ENCODE assay signal across 9 cellular contexts in the genomic region with DNA sequence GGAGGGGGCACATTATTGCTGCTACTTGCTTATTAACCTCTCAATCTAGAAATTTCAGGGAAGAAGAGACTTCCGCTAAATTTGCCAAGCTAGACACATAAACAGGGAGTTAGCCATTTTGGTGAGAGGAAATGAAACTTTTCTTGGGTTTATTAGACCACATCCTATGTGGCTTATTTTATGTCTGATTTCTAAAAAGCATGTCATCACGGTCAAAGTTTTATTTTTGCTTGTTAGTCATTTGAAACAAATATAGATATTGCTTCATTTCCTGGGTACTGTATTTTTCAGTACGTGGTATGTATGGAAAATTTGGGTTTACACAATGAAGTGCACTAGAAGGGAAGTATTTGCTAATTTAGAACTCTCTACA.
DNase-seq lines count a peak whose midpoint lies in the region; ATAC-seq and TF ChIP-seq lines count a peak whose summit lies in the region.
"Had no signal": no experiment of that assay in that cellular context is flagged by ENCODE, and none has a peak within 500 bp of the region (broad histone marks: within the 10 kb centered on the region; RNA-seq: fewer than 3 reads in every experiment).

No MANE protein-coding gene starts in this region.

- H3K27me3 ChIP-seq in endodermal cell (ENCODE audit: control insufficient read depth, insufficient read depth, low read length, poor library complexity, severe bottlenecking): no peaks in the 10 kb centered on the region

- no peak overlapping the region for H3K4me3 ChIP-seq in endodermal cell (ENCODE audit: low read length)

- H3K4me3 Mint-ChIP-seq in endodermal cell: no peak overlapping the region
- H3K4me3 Mint-ChIP-seq: T-helper 1 cell treated with Interleukin-12 subunit alpha and Interleukin-12 subunit beta and Interleukin-4 antibody, amounts not matched to agents 30 μg/mL and 1 μg/mL, for 36 hours had no signal

- H3K4me1 ChIP-seq in endodermal cell (ENCODE audit: control insufficient read depth, insufficient read depth, low read length): peaks cover 3% of the 10 kb centered on the region

- WGBS in endodermal cell (ENCODE audit: insufficient coverage in 1 of 2, insufficient read length in 1 of 2), 2 experiments: 86 to 100% methylated on average over 1 to 3 of the region's 3 CpGs

- ATAC-seq in GM19467 (IDR thresholded peaks at IDR 0.05; ENCODE audit: unreplicated experiment): peak; percentile 57
- ATAC-seq in HG03045 (IDR thresholded peaks at IDR 0.05; ENCODE audit: unreplicated experiment): no peak

- DNase-seq in LHCN-M2 (ENCODE audit: low read depth) (peak; percentile 31), endodermal cell (no peak), superior temporal gyrus (ENCODE audit: extremely low spot score) (no peak), NCI-H2196 (lab: John Stamatoyannopoulos, UW; ENCODE audit: unreplicated experiment) (no peak)
- DNase-seq in stimulated activated CD4-positive, alpha-beta T cell treated with anti-CD3 and anti-CD28 coated beads, Interleukin-15, amount 100 ng/mL, for 24 hours: no peak

- no peak overlapping the region for H3K9ac ChIP-seq in endodermal cell (ENCODE audit: extremely low read depth, low read length, poor library complexity, severe bottlenecking)

- H3K9me3 ChIP-seq in endodermal cell (ENCODE audit: control insufficient read depth, low read length): no peaks in the 10 kb centered on the region

- no peaks in the 10 kb centered on the region for H3K27me3 Mint-ChIP-seq in endodermal cell (ENCODE audit: insufficient read depth)

- peak overlapping the region; percentile 7; the same call in 1 of the 2 replicates for H3K27ac ChIP-seq in 22Rv1
- no peak overlapping the region for H3K27ac ChIP-seq in endodermal cell (ENCODE audit: low read depth, low read length)

- H3K9me3 Mint-ChIP-seq in endodermal cell: no peaks in the 10 kb centered on the region
- H3K9me3 Mint-ChIP-seq: T-helper 1 cell treated with Interleukin-12 subunit alpha and Interleukin-12 subunit beta and Interleukin-4 antibody, amounts not matched to agents 30 μg/mL and 1 μg/mL, for 36 hours had no signal

- TF ChIP-seq CTCF in 22Rv1 (IDR thresholded peaks at IDR 0.05) (no peak), endodermal cell (conservative IDR thresholded peaks at IDR 0.05) (no peak)

- peaks cover 31% of the 10 kb centered on the region for H3K4me1 Mint-ChIP-seq in endodermal cell

- peaks cover 88% of the 10 kb centered on the region for H3K36me3 Mint-ChIP-seq in endodermal cell (ENCODE audit: low read depth)

- H3K27ac Mint-ChIP-seq in endodermal cell: peak overlapping the region; percentile 61
- H3K27ac Mint-ChIP-seq: T-helper 1 cell treated with Interleukin-12 subunit alpha and Interleukin-12 subunit beta and Interleukin-4 antibody, amounts not matched to agents 30 μg/mL and 1 μg/mL, for 36 hours had no signal

- peaks cover 77% of the 10 kb centered on the region for H3K36me3 ChIP-seq in endodermal cell (ENCODE audit: control insufficient read depth, insufficient read depth, low read length)
